ENCODE assay signal across 1 cellular context in the genomic region with DNA sequence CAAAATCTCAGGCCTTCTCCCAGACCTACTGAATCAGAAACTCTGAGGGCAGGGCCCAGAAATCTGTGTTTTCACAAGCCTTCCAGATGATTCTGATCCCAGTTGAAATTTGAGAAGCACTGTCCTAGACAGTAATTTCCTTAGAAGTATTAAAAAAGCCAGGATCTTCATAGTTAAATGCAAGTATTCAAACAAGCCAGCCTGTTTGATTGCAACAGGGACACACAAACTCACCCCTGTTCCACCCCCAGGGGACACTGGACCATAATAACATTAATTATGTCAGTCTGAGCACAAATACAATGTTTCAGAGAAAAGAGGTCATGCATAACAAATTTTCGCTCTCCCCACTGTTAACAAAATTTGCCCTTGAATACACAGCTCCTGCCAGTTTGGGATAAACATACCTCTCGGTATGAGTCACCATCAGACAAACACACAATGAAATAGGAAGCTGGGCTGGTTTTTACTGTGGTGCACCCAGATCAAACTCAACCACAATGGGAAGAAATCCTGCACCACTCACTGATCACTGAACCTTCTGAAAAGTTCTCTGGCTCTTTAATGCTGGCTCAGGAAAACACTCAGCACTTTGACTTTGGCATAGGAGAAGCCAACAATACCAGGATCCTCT.
TF ChIP-seq lines count a peak whose summit lies in the region.

No MANE protein-coding gene starts in this region.

TF ChIP-seq in IMR-90, 13 proteins besides CTCF, POLR2A, EP300 and RAD21:
- TF ChIP-seq CEBPB (IDR thresholded peaks at IDR 0.05; ENCODE audit: low read depth, low read length) (0 out of 2 replicates have a peak, but pooled peaks have one; percentile 1), MAFK (IDR thresholded peaks at IDR 0.05; ENCODE audit: low read depth, low read length) (peak; percentile 57), MAZ (IDR thresholded peaks at IDR 0.05; ENCODE audit: borderline replicate concordance, low read depth, low read length) (no peak), SMC3 (IDR thresholded peaks at IDR 0.05; ENCODE audit: low read depth, low read length) (no peak), NFE2L2 (IDR thresholded peaks at IDR 0.05; ENCODE audit: low read depth, low read length) (no peak), RCOR1 (IDR thresholded peaks at IDR 0.05; ENCODE audit: insufficient replicate concordance, low read length) (no peak), RFX5 (IDR thresholded peaks at IDR 0.05; ENCODE audit: low read depth, low read length) (no peak), FOS (IDR thresholded peaks at IDR 0.05; ENCODE audit: low read depth, low read length) (peak; percentile 82), MXI1 (IDR thresholded peaks at IDR 0.05; ENCODE audit: borderline replicate concordance, low read depth, low read length) (no peak), CHD1 (IDR thresholded peaks at IDR 0.05; ENCODE audit: low read depth, low read length) (no peak), BHLHE40 (IDR thresholded peaks at IDR 0.05; ENCODE audit: low read depth, low read length) (peak; percentile 40; the same call in 1 of the 2 replicates)
- TF ChIP-seq, protein P1, sequence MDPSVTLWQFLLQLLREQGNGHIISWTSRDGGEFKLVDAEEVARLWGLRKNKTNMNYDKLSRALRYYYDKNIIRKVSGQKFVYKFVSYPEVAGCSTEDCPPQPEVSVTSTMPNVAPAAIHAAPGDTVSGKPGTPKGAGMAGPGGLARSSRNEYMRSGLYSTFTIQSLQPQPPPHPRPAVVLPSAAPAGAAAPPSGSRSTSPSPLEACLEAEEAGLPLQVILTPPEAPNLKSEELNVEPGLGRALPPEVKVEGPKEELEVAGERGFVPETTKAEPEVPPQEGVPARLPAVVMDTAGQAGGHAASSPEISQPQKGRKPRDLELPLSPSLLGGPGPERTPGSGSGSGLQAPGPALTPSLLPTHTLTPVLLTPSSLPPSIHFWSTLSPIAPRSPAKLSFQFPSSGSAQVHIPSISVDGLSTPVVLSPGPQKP (IDR thresholded peaks at IDR 0.05; ENCODE audit: borderline replicate concordance, low read depth, low read length): no peak
- TF ChIP-seq, protein P2, sequence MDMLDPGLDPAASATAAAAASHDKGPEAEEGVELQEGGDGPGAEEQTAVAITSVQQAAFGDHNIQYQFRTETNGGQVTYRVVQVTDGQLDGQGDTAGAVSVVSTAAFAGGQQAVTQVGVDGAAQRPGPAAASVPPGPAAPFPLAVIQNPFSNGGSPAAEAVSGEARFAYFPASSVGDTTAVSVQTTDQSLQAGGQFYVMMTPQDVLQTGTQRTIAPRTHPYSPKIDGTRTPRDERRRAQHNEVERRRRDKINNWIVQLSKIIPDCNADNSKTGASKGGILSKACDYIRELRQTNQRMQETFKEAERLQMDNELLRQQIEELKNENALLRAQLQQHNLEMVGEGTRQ (IDR thresholded peaks at IDR 0.05; ENCODE audit: low read depth, low read length): no peak
